Comparison of ENCODE assay signal across 23 cellular contexts in the genomic region with DNA sequence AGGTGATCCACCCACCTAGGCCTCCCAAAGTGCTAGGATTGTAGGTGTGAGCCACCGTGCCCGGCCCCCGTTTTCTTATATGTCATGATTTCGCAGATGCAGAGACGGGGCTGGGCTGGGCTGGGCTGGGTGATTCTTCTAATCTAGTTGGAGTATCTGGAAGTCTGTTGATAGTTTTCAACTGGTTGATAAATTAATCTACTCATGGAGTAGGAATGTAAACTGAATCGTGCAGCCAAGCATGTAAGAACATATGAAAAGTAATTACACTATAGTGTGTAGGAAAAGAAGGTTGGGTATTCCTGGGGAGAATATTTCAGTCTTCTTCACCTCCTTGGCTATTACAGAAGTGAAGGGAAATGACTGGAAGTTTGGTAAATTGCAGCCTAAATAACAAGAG.
DNase-seq lines count a peak whose midpoint lies in the region; ATAC-seq, FAIRE-seq and TF ChIP-seq lines count a peak whose summit lies in the region.
"Had no signal": no experiment of that assay in that cellular context is flagged by ENCODE, and none has a peak within 500 bp of the region (broad histone marks: within the 10 kb centered on the region; RNA-seq: fewer than 3 reads in every experiment).

No MANE protein-coding gene starts in this region.

- peaks cover 8% of the 10 kb centered on the region for H3K4me1 ChIP-seq in adipocyte (ENCODE audit: control insufficient read depth, insufficient read depth, low read length)
- H3K4me1 ChIP-seq in pancreas: no peaks in the 10 kb centered on the region
- H3K4me1 ChIP-seq in upper lobe of right lung: peaks cover 2% of the 10 kb centered on the region

- H3K27ac ChIP-seq in pancreas (no peak overlapping the region), upper lobe of right lung (no peak overlapping the region)
- H3K27ac ChIP-seq: coronary artery, HL-60 had no signal

- no peaks in the 10 kb centered on the region for H3K9me3 ChIP-seq in adipocyte (ENCODE audit: control insufficient read depth, low read length)
- no peaks in the 10 kb centered on the region for H3K9me3 ChIP-seq in pancreas
- no peaks in the 10 kb centered on the region for H3K9me3 ChIP-seq in upper lobe of right lung
- H3K9me3 ChIP-seq: MG63 had no signal

- intact Hi-C loops in pancreas (cut with DNase I): no loop called here
- intact Hi-C loops in upper lobe of right lung (cut with DNase I): no loop called here

- peak; percentile 29 for DNase-seq in AG08395 (ENCODE audit: low spot score)
- peak; percentile 22 for DNase-seq in GM04503 (ENCODE audit: low read depth)
- DNase-seq in adipocyte (ENCODE audit: low read depth): peak; percentile 51
- peak; percentile 75 for DNase-seq in fibroblast of the aortic adventitia (ENCODE audit: low read depth)
- no peak for DNase-seq in pancreas
- DNase-seq in HTR-8/SVneo (ENCODE audit: insufficient read length, low spot score): no peak
- no peak for DNase-seq in upper lobe of right lung
- DNase-seq: activated B cell treated with CpG ODN at 0.5 μM for 24 hours; activated CD4-positive, alpha-beta T cell treated with anti-CD3 and anti-CD28 coated beads, Interleukin-2, amount 50 U/mL, for 4 hours; activated CD8-positive, alpha-beta memory T cell treated with anti-CD3 and anti-CD28 coated beads, Interleukin-2, amount 50 U/mL, for 48 hours; activated naive CD8-positive, alpha-beta T cell treated with anti-CD3 and anti-CD28 coated beads, Interleukin-2, amount 10 ng/mL, durations not matched to agents 7 days and 5 days; CD4-positive, alpha-beta T cell; DMS 273 treated with DMSO at 0.1 percent for 48 hours; foreskin melanocyte; hypothalamus; islet precursor cell; MG63; NCI-H1417 treated with DMSO at 0.1 percent for 48 hours had no signal

- no peak overlapping the region for H3K4me3 ChIP-seq in adipocyte (ENCODE audit: low read length)
- H3K4me3 ChIP-seq in fibroblast of the aortic adventitia (ENCODE audit: low read depth, low read length): no peak overlapping the region
- no peak overlapping the region for H3K4me3 ChIP-seq in pancreas
- H3K4me3 ChIP-seq in upper lobe of right lung: no peak overlapping the region
- H3K4me3 ChIP-seq: coronary artery, GM12878, lung, MG63 had no signal

- no peaks in the 10 kb centered on the region for H3K36me3 ChIP-seq in adipocyte (ENCODE audit: control insufficient read depth, insufficient read depth, low read length, severe bottlenecking)
- no peaks in the 10 kb centered on the region for H3K36me3 ChIP-seq in pancreas
- H3K36me3 ChIP-seq in upper lobe of right lung: no peaks in the 10 kb centered on the region
- H3K36me3 ChIP-seq: MG63 had no signal

- ATAC-seq in pancreas: no peak
- no peak for ATAC-seq in upper lobe of right lung
- no peak for ATAC-seq in HG02610 (IDR thresholded peaks at IDR 0.05; ENCODE audit: unreplicated experiment)
- ATAC-seq: GM12878 had no signal

- H3K27me3 ChIP-seq in adipocyte (replicated peaks; ENCODE audit: control insufficient read depth, insufficient read depth, low read length): no peaks in the 10 kb centered on the region
- H3K27me3 ChIP-seq in pancreas: no peaks in the 10 kb centered on the region
- no peaks in the 10 kb centered on the region for H3K27me3 ChIP-seq in upper lobe of right lung
- H3K27me3 ChIP-seq: MG63 had no signal

- no peak for FAIRE-seq in pancreas (lab: Jason Lieb, UNC)
- no peak for FAIRE-seq in HTR-8/SVneo (lab: Jason Lieb, UNC)
- FAIRE-seq: GM12878 had no signal

- TF ChIP-seq CTCF in fibroblast of the aortic adventitia (IDR thresholded peaks at IDR 0.05; ENCODE audit: insufficient read depth, low read length) (no peak), pancreas (IDR thresholded peaks at IDR 0.05) (no peak), upper lobe of right lung (IDR thresholded peaks at IDR 0.05) (no peak)

- WGBS in pancreas, 2 donors: 81 to 87% methylated on average over 6 of the region's 6 CpGs

- H3K9ac ChIP-seq in adipocyte (ENCODE audit: low read length): no peak overlapping the region

Comparison
In these comparisons a context has a peak if more than half of its experiments do, and no peak if none do; other contexts are left out.
1. DNase-seq: peak in AG08395 (single experiment), GM04503 (single experiment), adipocyte (single experiment) and fibroblast of the aortic adventitia (single experiment); none in pancreas (0 of 6), HTR-8/SVneo (single experiment) and upper lobe of right lung (single experiment).